Comparison of ENCODE assay signal across 9 cellular contexts in genomic region chr9:107285292-107285691, GRCh38. TPM values are rescaled to one million over a fixed set of nuclear protein-coding genes. Genes with fewer than 3 reads are reported as not detected.
A peak's percentile ranks its signal among the peaks of the same experiment; 100 is the strongest.
DNase-seq lines count a peak whose midpoint lies in the region; ATAC-seq, FAIRE-seq and TF ChIP-seq lines count a peak whose summit lies in the region.
"Had no signal": no experiment of that assay in that cellular context is flagged by ENCODE, and none has a peak within 500 bp of the region (broad histone marks: within the 10 kb centered on the region; RNA-seq: fewer than 3 reads in every experiment).

No MANE protein-coding gene starts in this region.

- H2AFZ ChIP-seq in ACC112 (ENCODE audit: low read length, unreplicated experiment): no peak overlapping the region

- H3K36me3 ChIP-seq in ACC112 (ENCODE audit: insufficient read depth, low read length) (no peaks in the 10 kb centered on the region), HUES6 (ENCODE audit: control insufficient read depth, insufficient read depth, low read length) (no peaks in the 10 kb centered on the region), bronchial epithelial cell (ENCODE audit: control insufficient read depth, insufficient read depth, low read length) (no peaks in the 10 kb centered on the region), muscle layer of colon (ENCODE audit: insufficient read depth, low read length) (no peaks in the 10 kb centered on the region)

- H3K27ac ChIP-seq in ACC112 (ENCODE audit: low read depth, low read length) (peak overlapping the region; percentile 89; the same call in 1 of the 2 replicates), HUES6 (ENCODE audit: low read depth, low read length) (0 out of 2 replicates have a peak overlapping the region, but pooled peaks have one; percentile 97), muscle layer of colon (ENCODE audit: low read depth, low read length) (no peak overlapping the region)

- H3K27me3 ChIP-seq in ACC112 (ENCODE audit: insufficient read depth, low read length) (no peaks in the 10 kb centered on the region), HUES6 (ENCODE audit: control insufficient read depth, insufficient read depth, low read length) (no peaks in the 10 kb centered on the region), bronchial epithelial cell (ENCODE audit: control insufficient read depth, insufficient read depth, low read length) (no peaks in the 10 kb centered on the region), muscle layer of colon (ENCODE audit: control insufficient read depth in 1 of 2, insufficient read depth in 2 of 2, low read length in 2 of 2) (no peaks in the 10 kb centered on the region)

- H3K4me3 ChIP-seq in ACC112 (ENCODE audit: low read depth, low read length) (peak overlapping the region; percentile 90), HUES6 (ENCODE audit: low read depth, low read length) (peak overlapping the region; percentile 92), bronchial epithelial cell (ENCODE audit: low read depth, low read length) (peak overlapping the region; percentile 99), muscle layer of colon (ENCODE audit: low read depth in 1 of 2, low read length in 2 of 2) (peak overlapping the region in 1 of 2 donors; percentile 95)

- H3K9ac ChIP-seq in HUES6 (ENCODE audit: low read length) (no peak overlapping the region), muscle layer of colon (ENCODE audit: low read length) (peak overlapping the region; percentile 83)

- DNase-seq in bronchial epithelial cell (ENCODE audit: low read depth): no peak
- DNase-seq in NCI-H1105 (lab: John Stamatoyannopoulos, UW): no peak
- DNase-seq in putamen (ENCODE audit: low spot score): no peak
- DNase-seq: activated gamma-delta T cell had no signal

- ATAC-seq in GM21528 (IDR thresholded peaks at IDR 0.05; ENCODE audit: low FRiP score, unreplicated experiment): no peak
- no peak for ATAC-seq in GM18861 (IDR thresholded peaks at IDR 0.05; ENCODE audit: unreplicated experiment)

- H3K9me3 ChIP-seq in HUES6 (ENCODE audit: control insufficient read depth, insufficient read depth, low read depth, low read length) (no peaks in the 10 kb centered on the region), muscle layer of colon (ENCODE audit: low read length) (no peaks in the 10 kb centered on the region)

- no peak for TF ChIP-seq CTCF in bronchial epithelial cell (IDR thresholded peaks at IDR 0.05; ENCODE audit: insufficient read depth, low read length, severe bottlenecking)

- H3K4me1 ChIP-seq in ACC112 (ENCODE audit: control insufficient read depth, insufficient read depth, low read length, unreplicated experiment) (peaks cover 16% of the 10 kb centered on the region), HUES6 (ENCODE audit: control insufficient read depth, insufficient read depth, low read length) (peaks cover 24% of the 10 kb centered on the region), muscle layer of colon (ENCODE audit: insufficient read depth, low read length) (peaks cover 44% of the 10 kb centered on the region)

- peaks cover 72% of the 10 kb centered on the region for H3K79me2 ChIP-seq in ACC112 (ENCODE audit: control insufficient read depth, insufficient read depth, low read length, unreplicated experiment)

- no peak for FAIRE-seq in bronchial epithelial cell (lab: Jason Lieb, UNC)

RNA-seq across cellular contexts. Expression of gene RAD23B, which starts 2.2 kb away (rescaled TPM):
- 157 and 207 TPM in 2 replicates for total RNA-seq in bronchial epithelial cell
